Comparison of ENCODE assay signal across 1 cellular context in the genomic region with DNA sequence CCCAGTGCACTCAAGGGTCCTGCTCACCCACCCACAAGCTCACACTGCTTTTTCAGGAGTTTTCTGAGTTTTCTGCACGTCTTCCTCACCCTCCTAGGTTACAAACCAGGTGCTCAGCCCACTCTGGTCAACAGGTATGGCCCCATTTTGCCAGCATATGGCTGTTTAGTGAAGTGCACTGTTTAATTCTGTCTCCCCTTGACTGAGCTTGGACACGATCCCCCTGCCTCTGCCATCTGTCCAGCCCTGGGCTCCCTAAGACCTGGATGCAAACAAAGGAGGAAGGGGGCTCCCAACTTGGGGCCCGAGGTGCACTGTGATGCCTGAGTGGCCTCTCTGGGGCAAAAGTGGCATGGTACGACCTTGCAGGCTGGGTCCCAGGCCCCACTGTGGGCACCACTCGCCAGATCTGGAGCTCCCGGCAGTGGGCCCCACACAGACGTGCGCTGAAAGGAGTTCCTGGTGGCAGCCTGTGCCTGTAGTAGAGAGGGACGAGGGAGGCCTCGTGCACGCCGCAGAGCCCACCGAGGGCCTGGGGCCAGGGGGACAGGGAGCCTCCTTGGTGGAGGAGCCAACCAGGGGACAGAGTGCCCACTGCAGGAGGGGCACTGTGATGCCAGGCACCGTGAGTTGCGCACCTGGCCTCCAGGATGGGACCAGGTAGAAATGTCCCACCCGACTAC.
TF ChIP-seq lines count a peak whose summit lies in the region.

No MANE protein-coding gene starts in this region.

TF ChIP-seq in HepG2, 621 proteins besides CTCF, POLR2A, EP300 and RAD21:
- TF ChIP-seq, protein P1, sequence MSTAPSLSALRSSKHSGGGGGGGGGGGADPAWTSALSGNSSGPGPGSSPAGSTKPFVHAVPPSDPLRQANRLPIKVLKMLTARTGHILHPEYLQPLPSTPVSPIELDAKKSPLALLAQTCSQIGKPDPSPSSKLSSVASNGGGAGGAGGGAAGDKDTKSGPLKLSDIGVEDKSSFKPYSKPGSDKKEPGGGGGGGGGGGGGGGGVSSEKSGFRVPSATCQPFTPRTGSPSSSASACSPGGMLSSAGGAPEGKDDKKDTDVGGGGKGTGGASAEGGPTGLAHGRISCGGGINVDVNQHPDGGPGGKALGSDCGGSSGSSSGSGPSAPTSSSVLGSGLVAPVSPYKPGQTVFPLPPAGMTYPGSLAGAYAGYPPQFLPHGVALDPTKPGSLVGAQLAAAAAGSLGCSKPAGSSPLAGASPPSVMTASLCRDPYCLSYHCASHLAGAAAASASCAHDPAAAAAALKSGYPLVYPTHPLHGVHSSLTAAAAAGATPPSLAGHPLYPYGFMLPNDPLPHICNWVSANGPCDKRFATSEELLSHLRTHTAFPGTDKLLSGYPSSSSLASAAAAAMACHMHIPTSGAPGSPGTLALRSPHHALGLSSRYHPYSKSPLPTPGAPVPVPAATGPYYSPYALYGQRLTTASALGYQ (CRISPR knock-in tag; IDR thresholded peaks at IDR 0.05): no peak
- TF ChIP-seq ZNF367 (CRISPR knock-in tag; IDR thresholded peaks at IDR 0.05; ENCODE audit: borderline replicate concordance) (no peak), HNRNPL (IDR thresholded peaks at IDR 0.05; ENCODE audit: low read depth, low read length) (0 out of 2 replicates have a peak, but pooled peaks have one; percentile 25), SUZ12 (IDR thresholded peaks at IDR 0.05; ENCODE audit: low read depth, low read length) (no peak), NPAS2 (CRISPR knock-in tag; IDR thresholded peaks at IDR 0.05; ENCODE audit: borderline replicate concordance) (no peak), SCMH1 (CRISPR knock-in tag; IDR thresholded peaks at IDR 0.05; ENCODE audit: borderline replicate concordance) (no peak)
- TF ChIP-seq, protein P2, sequence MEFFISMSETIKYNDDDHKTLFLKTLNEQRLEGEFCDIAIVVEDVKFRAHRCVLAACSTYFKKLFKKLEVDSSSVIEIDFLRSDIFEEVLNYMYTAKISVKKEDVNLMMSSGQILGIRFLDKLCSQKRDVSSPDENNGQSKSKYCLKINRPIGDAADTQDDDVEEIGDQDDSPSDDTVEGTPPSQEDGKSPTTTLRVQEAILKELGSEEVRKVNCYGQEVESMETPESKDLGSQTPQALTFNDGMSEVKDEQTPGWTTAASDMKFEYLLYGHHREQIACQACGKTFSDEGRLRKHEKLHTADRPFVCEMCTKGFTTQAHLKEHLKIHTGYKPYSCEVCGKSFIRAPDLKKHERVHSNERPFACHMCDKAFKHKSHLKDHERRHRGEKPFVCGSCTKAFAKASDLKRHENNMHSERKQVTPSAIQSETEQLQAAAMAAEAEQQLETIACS (CRISPR knock-in tag; IDR thresholded peaks at IDR 0.05): no peak
